9 cellular contexts compared by ENCODE assay signal in the genomic region with DNA sequence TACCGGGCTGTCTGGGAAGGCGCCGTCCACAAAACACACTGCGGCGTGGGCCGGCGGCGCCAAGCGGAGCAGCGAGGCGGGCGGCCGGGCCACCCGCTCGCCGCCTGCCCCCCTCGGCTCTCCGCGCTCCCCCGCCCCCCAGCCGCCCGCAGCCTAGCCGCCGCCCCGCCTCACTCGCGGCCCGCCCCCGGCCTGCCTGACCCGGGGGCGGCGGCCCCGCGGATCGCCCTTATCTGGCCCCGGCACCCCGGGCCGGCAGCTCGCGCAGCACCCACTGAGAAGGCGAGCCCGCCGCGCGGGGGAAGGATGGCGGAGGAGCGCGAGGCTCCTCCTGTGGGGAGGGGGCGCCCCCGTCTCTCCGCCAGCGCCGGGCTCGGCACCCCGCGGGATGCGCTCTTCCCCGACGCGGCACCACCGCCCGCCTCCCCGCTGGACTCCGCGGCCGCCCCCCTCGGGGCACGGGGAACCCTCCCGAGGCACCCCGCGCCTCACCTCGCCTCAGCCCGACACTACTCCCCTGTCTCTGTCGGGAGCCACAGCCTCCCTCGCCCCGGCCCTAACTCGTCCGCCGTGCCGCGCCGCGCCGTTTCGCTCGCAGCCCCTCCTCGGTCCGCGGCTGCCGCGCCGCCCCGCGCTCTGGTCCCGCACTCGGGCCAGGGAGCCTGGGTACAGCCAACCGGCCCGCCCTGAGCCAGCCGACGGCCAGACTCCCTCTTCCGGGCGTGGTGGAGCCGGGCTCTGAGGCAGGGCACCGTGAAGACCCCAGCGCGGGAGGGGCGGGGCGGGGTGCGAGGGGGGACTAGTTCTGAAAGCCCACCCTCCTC. TPM values are rescaled to one million over a fixed set of nuclear protein-coding genes. Genes with fewer than 3 reads are reported as not detected.
A peak's percentile ranks its signal among the peaks of the same experiment; 100 is the strongest.
DNase-seq lines count a peak whose midpoint lies in the region; ATAC-seq, FAIRE-seq and TF ChIP-seq lines count a peak whose summit lies in the region.
"Had no signal": no experiment of that assay in that cellular context is flagged by ENCODE, and none has a peak within 500 bp of the region (broad histone marks: within the 10 kb centered on the region; RNA-seq: fewer than 3 reads in every experiment).

No MANE protein-coding gene starts in this region.

- peaks cover 6% of the 10 kb centered on the region; the same call in 1 of the 2 replicates for H3F3A ChIP-seq in PC-9 (ENCODE audit: insufficient read depth, low read depth)

- H3K9me3 Mint-ChIP-seq in activated naive CD4-positive, alpha-beta T cell treated with anti-CD3 and anti-CD28 coated beads for 36 hours = no peaks in the 10 kb centered on the region

- FAIRE-seq in A549 (lab: Jason Lieb, UNC) = no peak

- ATAC-seq in A549 (peak; percentile 75 to 76), GM18508 (IDR thresholded peaks at IDR 0.05; ENCODE audit: insufficient read depth, unreplicated experiment) (peak; percentile 18), HG02973 (IDR thresholded peaks at IDR 0.05; ENCODE audit: unreplicated experiment) (peak; percentile 25)

- no peaks in the 10 kb centered on the region for H3K9me2 ChIP-seq in PC-9 (ENCODE audit: insufficient read depth)

- H3K9me3 ChIP-seq in A549 (no peaks in the 10 kb centered on the region), PC-9 (ENCODE audit: insufficient read depth, low read depth) (no peaks in the 10 kb centered on the region), vagina (no peaks in the 10 kb centered on the region)

- no peak for TF ChIP-seq RAD21 in A549 (conservative IDR thresholded peaks at IDR 0.05 in 1 of 2, IDR thresholded peaks at IDR 0.05 in 1 of 2)

- TF ChIP-seq CTCF in A549 (IDR thresholded peaks at IDR 0.05) = no peak
- TF ChIP-seq CTCF in PC-9 (conservative IDR thresholded peaks at IDR 0.05) = no peak
- TF ChIP-seq CTCF in vagina (IDR thresholded peaks at IDR 0.05) = no peak

- H3K4me2 ChIP-seq in A549 = peak overlapping the region; percentile 93
- peak overlapping the region; percentile 88 for H3K4me2 ChIP-seq in PC-9

- H2AFZ ChIP-seq in PC-9 = peak overlapping the region; percentile 95

- no peak for TF ChIP-seq EP300 in A549 (IDR thresholded peaks at IDR 0.05)

- peak overlapping the region; percentile 94 for H3K27ac Mint-ChIP-seq in activated naive CD4-positive, alpha-beta T cell treated with anti-CD3 and anti-CD28 coated beads for 36 hours

- H3K36me3 ChIP-seq in PC-9 (ENCODE audit: low read depth) = no peaks in the 10 kb centered on the region
- no peaks in the 10 kb centered on the region for H3K36me3 ChIP-seq in vagina

- intact Hi-C loops in PC-9 (cut with micrococcal nuclease; ENCODE audit: unreplicated experiment) (loop anchor here (2.0 to 10.0 kb wide), 2 partner anchors 117 to 193 kb away; no protein-coding TSS in a partner anchor), vagina (cut with DNase I) (loop anchor here (5.0 kb wide), 1 partner anchor 1525 kb away; no protein-coding TSS in a partner anchor)
- intact Hi-C loops in activated naive CD4-positive, alpha-beta T cell treated with anti-CD3 and anti-CD28 coated beads for 36 hours (cut with micrococcal nuclease) = loop anchor here (5.0 to 10.0 kb wide), 2 partner anchors 87 to 115 kb away; no protein-coding TSS in a partner anchor

- CTCF ChIA-PET in A549 (lab: Yijun Ruan, JAX) = interaction anchor here (0.6 to 1.0 kb wide), 2 partner anchors 10 to 34 kb away, joined by 3 read pairs; no protein-coding TSS in a partner anchor
- CTCF ChIA-PET in PC-9 (lab: Charles Lee) = no interaction called here
- CTCF ChIA-PET in activated naive CD4-positive, alpha-beta T cell treated with anti-CD3 and anti-CD28 coated beads for 36 hours (lab: Charles Lee) = no interaction called here

- TF ChIP-seq POLR2A in A549 (IDR thresholded peaks at IDR 0.05; ENCODE audit: low read length) (no peak; the same call in 1 of the 2 replicates), vagina (IDR thresholded peaks at IDR 0.05) (peak in 1 of 2 donors; percentile 29)

- H3K79me2 ChIP-seq in PC-9 (ENCODE audit: low read depth) = no peaks in the 10 kb centered on the region

- H3K4me1 ChIP-seq in A549 = no peaks in the 10 kb centered on the region
- 0 out of 2 replicates have a peak, but pooled peaks cover 6% of the 10 kb centered on the region for H3K4me1 ChIP-seq in PC-9 (replicated peaks; ENCODE audit: insufficient read depth)
- H3K4me1 ChIP-seq in vagina = peaks cover 4% of the 10 kb centered on the region

- no peaks in the 10 kb centered on the region for H4K20me1 ChIP-seq in PC-9 (ENCODE audit: insufficient read depth)

- POLR2A ChIA-PET in A549 (lab: Yijun Ruan, JAX) (interaction anchor here (0.8 to 2.3 kb wide), 5 partner anchors 8 to 100 kb away, joined by 3 to 16 read pairs (median 4); no protein-coding TSS in a partner anchor), PC-9 (lab: Charles Lee; ENCODE audit: unreplicated experiment) (interaction anchor here (0.9 kb wide), 1 partner anchor 10 kb away, joined by 8 read pairs; no protein-coding TSS in a partner anchor)

- DNase-seq in A549 (ENCODE audit: low read depth in 1 of 2, low spot score in 1 of 2) (peak; percentile 10 to 33), PC-9 (peak in 1 of 2 experiments; percentile 38), glomerular visceral epithelial cell (ENCODE audit: extremely low spot score) (peak; percentile 45), occipital lobe (lab: John Stamatoyannopoulos, UW) (peak; percentile 8), vagina (ENCODE audit: extremely low spot score in 2 of 2) (no peak)
- peak; percentile 13 for DNase-seq in activated naive CD4-positive, alpha-beta T cell treated with anti-CD3 and anti-CD28 coated beads for 36 hours

- WGBS in A549 (ENCODE audit: missing lambda C conversion rate) = no CpG with 5 or more reads among the region's 109 CpGs

- peak overlapping the region; percentile 85 for H3K4me3 ChIP-seq in A549
- peak overlapping the region; percentile 74 for H3K4me3 ChIP-seq in PC-9
- peak overlapping the region; percentile 69 to 77 for H3K4me3 ChIP-seq in vagina

- no TSS peak for BruUV-seq in PC-9 (replicated peaks; lab: Mats Ljungman, UMichigan)

- H3K27me3 ChIP-seq in PC-9 (ENCODE audit: insufficient read depth, low read depth) (no peaks in the 10 kb centered on the region), vagina (no peaks in the 10 kb centered on the region)

- H3K4me1 Mint-ChIP-seq in activated naive CD4-positive, alpha-beta T cell treated with anti-CD3 and anti-CD28 coated beads for 36 hours (ENCODE audit: low read depth) = peaks cover 18% of the 10 kb centered on the region

- no peaks in the 10 kb centered on the region for H3K36me3 Mint-ChIP-seq in activated naive CD4-positive, alpha-beta T cell treated with anti-CD3 and anti-CD28 coated beads for 36 hours (ENCODE audit: low read depth)

- H3K27ac ChIP-seq in A549 (peak overlapping the region; percentile 88 to 99), PC-9 (0 out of 2 replicates have a peak overlapping the region, but pooled peaks have one; percentile 16), vagina (peak overlapping the region; percentile 94)

- no peaks in the 10 kb centered on the region for H3K27me3 Mint-ChIP-seq in activated naive CD4-positive, alpha-beta T cell treated with anti-CD3 and anti-CD28 coated beads for 36 hours (ENCODE audit: low read depth)

- H3K4me3 Mint-ChIP-seq in activated naive CD4-positive, alpha-beta T cell treated with anti-CD3 and anti-CD28 coated beads for 36 hours = peak overlapping the region; percentile 85

TF ChIP-seq in A549, 52 proteins besides CTCF, POLR2A, EP300 and RAD21:
- peak; percentile 80 for TF ChIP-seq PHF8 (IDR thresholded peaks at IDR 0.05; ENCODE audit: borderline replicate concordance, low read depth)
- no peak for TF ChIP-seq NPAS2 (CRISPR knock-in tag; IDR thresholded peaks at IDR 0.05; ENCODE audit: borderline replicate concordance)
- TF ChIP-seq MAFK (IDR thresholded peaks at IDR 0.05; ENCODE audit: partially characterized antibody) = no peak

RNA-seq across cellular contexts. Expression of a gene that starts 0.6 kb away (rescaled TPM):
- polyA plus RNA-seq in A549 (2011; rRNA removed) = 28.6 and 34.3 TPM in 2 replicates
- polyA plus RNA-seq in A549 (2012; cell fraction: cytosol; rRNA removed) = 5.0 and 5.2 TPM in 2 replicates
- polyA plus RNA-seq in A549 (2012; cell fraction: nucleus; rRNA removed) = 3.9 and 6.4 TPM in 2 replicates
- 14.9 to 16.9 TPM (median 16.4 TPM) in 3 replicates for polyA plus RNA-seq in A549 (2017; fragmentation: RNase III; extraction: RNeasy Plus Mini Kit Qiagen cat#74134 plus additional on column Dnase treatment)
- polyA minus RNA-seq in A549 (2011; rRNA and poly(A)+ RNA removed) = 13.3 and 13.8 TPM in 2 replicates
- total RNA-seq in PC-9 (2021) = 11.1 and 13.0 TPM in 2 replicates
- 10 to 100 TPM; 18.3 to 20.8 TPM for total RNA-seq in activated naive CD4-positive, alpha-beta T cell treated with anti-CD3 and anti-CD28 coated beads for 36 hours
- 66.0 TPM for total RNA-seq in occipital lobe
- total RNA-seq in vagina = 24.1 TPM

RNA-seq across cellular contexts. Expression of a gene that starts 33.0 kb away (rescaled TPM):
- polyA plus RNA-seq in A549 (2011; rRNA removed) (not detected in 2 replicates), A549 (2017; fragmentation: RNase III; extraction: RNeasy Plus Mini Kit Qiagen cat#74134 plus additional on column Dnase treatment) (not detected in 3 replicates)
- not detected in 2 replicates for polyA plus RNA-seq in A549 (2012; cell fraction: cytosol; rRNA removed)
- not detected in 2 replicates for polyA plus RNA-seq in A549 (2012; cell fraction: nucleus; rRNA removed)
- not detected in 2 replicates for polyA minus RNA-seq in A549 (2011; rRNA and poly(A)+ RNA removed)
- total RNA-seq in PC-9 (2021) (not detected in 2 replicates), occipital lobe (not detected), vagina (not detected)
- total RNA-seq in activated naive CD4-positive, alpha-beta T cell treated with anti-CD3 and anti-CD28 coated beads for 36 hours = not detected
- total RNA-seq: HT1080 had no signal

Comparison
In these comparisons a context has a peak if more than half of its experiments do, and no peak if none do; other contexts are left out.
1. ATAC-seq: peak in every context shown above with its lines; median percentile 76 in A549; 25 in HG02973; 18 in GM18508.
2. DNase-seq: peak in A549 (2 of 2), activated naive CD4-positive, alpha-beta T cell treated with anti-CD3 and anti-CD28 coated beads for 36 hours (single experiment), glomerular visceral epithelial cell (single experiment) and occipital lobe (single experiment); none in vagina (0 of 2).
3. H3K27ac ChIP-seq: peak in every context shown above with its lines; median percentile 94 in vagina; 94 in A549; 16 in PC-9.
4. Peak in every context shown above with its lines, with median percentiles within 50 percentile points of each other: H3K4me3 ChIP-seq.